Comparison of ENCODE assay signal across 8 cellular contexts in genomic region chr14:24274101-24274543, GRCh38. TPM values are rescaled to one million over a fixed set of nuclear protein-coding genes. Genes with fewer than 3 reads are reported as not detected.
A peak's percentile ranks its signal among the peaks of the same experiment; 100 is the strongest.
DNase-seq lines count a peak whose midpoint lies in the region; ATAC-seq, FAIRE-seq and TF ChIP-seq lines count a peak whose summit lies in the region.

No MANE protein-coding gene starts in this region.

- H3K27me3 ChIP-seq in GM23338 (ENCODE audit: insufficient read depth) (no peaks in the 10 kb centered on the region), spleen (replicated peaks in 1 of 7) (no peaks in the 10 kb centered on the region)

- H3K27me3 Mint-ChIP-seq in GM23338 (ENCODE audit: insufficient read depth, low read depth, poor library complexity) (peaks cover 8% of the 10 kb centered on the region), osteocyte (ENCODE audit: unreplicated experiment) (no peaks in the 10 kb centered on the region)

- H3K9me3 Mint-ChIP-seq in GM23338 (no peaks in the 10 kb centered on the region; the same call in 2 of the 3 replicates), osteocyte (ENCODE audit: unreplicated experiment) (no peaks in the 10 kb centered on the region)

- intact Hi-C loops in spleen (cut with DNase I; ENCODE audit: low total_unique reads) (no loop called here), posterior vena cava (cut with DNase I) (no loop called here)

- TF ChIP-seq POLR2A in spleen (IDR thresholded peaks at IDR 0.05) = no peak

- H3K9me2 ChIP-seq in GM23338 (ENCODE audit: insufficient read depth) = no peaks in the 10 kb centered on the region

- H3K4me1 ChIP-seq in GM23338 (ENCODE audit: insufficient read depth) = peaks cover 16% of the 10 kb centered on the region
- H3K4me1 ChIP-seq in spleen = peaks cover 16 to 95% (median 78%) of the 10 kb centered on the region in 6 donors

- WGBS in spleen, 5 donors = 33 to 67% (median 39%) methylated on average over 3 of the region's 3 CpGs

- no peaks in the 10 kb centered on the region; the same call in 1 of the 2 replicates for H4K20me1 ChIP-seq in GM23338 (replicated peaks; ENCODE audit: insufficient read depth)

- DNase-seq in GM23338 (ENCODE audit: low spot score) = peak; percentile 21
- DNase-seq in NCI-H226 = peak; percentile 98
- peak; percentile 27 for DNase-seq in activated T-helper 9 cell treated with anti-CD3 and anti-CD28 coated beads, Interleukin-2, amount 50 U/mL, for 16 hours (ENCODE audit: low read depth)
- DNase-seq in spleen = no peak
- no peak for DNase-seq in osteocyte (ENCODE audit: extremely low spot score, unreplicated experiment)
- DNase-seq in frontal cortex (ENCODE audit: low spot score in 2 of 2) = no peak
- no peak for DNase-seq in posterior vena cava (ENCODE audit: low spot score)

- H3K27ac Mint-ChIP-seq in GM23338 = peak overlapping the region; percentile 39
- no peak overlapping the region for H3K27ac Mint-ChIP-seq in osteocyte (ENCODE audit: unreplicated experiment)

- H3K36me3 Mint-ChIP-seq in GM23338 (ENCODE audit: low read depth) (no peaks in the 10 kb centered on the region; the same call in 2 of the 3 replicates), osteocyte (ENCODE audit: unreplicated experiment) (no peaks in the 10 kb centered on the region)

- no peak overlapping the region for H3K4me3 Mint-ChIP-seq in GM23338
- H3K4me3 Mint-ChIP-seq in osteocyte (ENCODE audit: unreplicated experiment) = no peak overlapping the region

- H3K4me3 ChIP-seq in GM23338 (no peak overlapping the region), spleen (no peak overlapping the region)

- FAIRE-seq in frontal cortex (lab: Jason Lieb, UNC) = no peak

- no peak overlapping the region for H2AFZ ChIP-seq in GM23338

- no peaks in the 10 kb centered on the region; the same call in 1 of the 2 replicates for H3K79me2 ChIP-seq in GM23338 (replicated peaks; ENCODE audit: insufficient read depth)

- no peaks in the 10 kb centered on the region for H3K36me3 ChIP-seq in GM23338 (ENCODE audit: insufficient read depth)
- peaks cover 0 to 11% (median 4%) of the 10 kb centered on the region in 6 donors for H3K36me3 ChIP-seq in spleen

- ATAC-seq in GM18502 (IDR thresholded peaks at IDR 0.05; ENCODE audit: poor library complexity, unreplicated experiment) = peak; percentile 50
- ATAC-seq in GM23338 = no peak

- no peak overlapping the region for H3K4me2 ChIP-seq in GM23338

- no peaks in the 10 kb centered on the region for H3K9me3 ChIP-seq in spleen

- H3K27ac ChIP-seq in GM23338 (ENCODE audit: low read depth) (no peak overlapping the region; the same call in 1 of the 2 replicates), spleen (peak overlapping the region in 7 of 8 donors; percentile 58 to 100 (median 95))

- TF ChIP-seq CTCF in GM23338 (conservative IDR thresholded peaks at IDR 0.05; ENCODE audit: low read depth in 2 of 2) = no peak
- no peak for TF ChIP-seq CTCF in spleen (IDR thresholded peaks at IDR 0.05 in 8 of 11, conservative IDR thresholded peaks at IDR 0.05 in 3 of 11)
- no peak for TF ChIP-seq CTCF in osteocyte (IDR thresholded peaks at IDR 0.05)

- H3K4me1 Mint-ChIP-seq in GM23338 (peaks cover 22% of the 10 kb centered on the region), osteocyte (ENCODE audit: unreplicated experiment) (peaks cover 14% of the 10 kb centered on the region)

- H3F3A ChIP-seq in GM23338 (replicated peaks; ENCODE audit: low read depth) = peaks cover 11% of the 10 kb centered on the region; the same call in 1 of the 2 replicates

TF ChIP-seq in GM23338, 12 proteins besides CTCF, POLR2A, EP300 and RAD21 (continues in another document):
- TF ChIP-seq EZH2 (IDR thresholded peaks at IDR 0.05; ENCODE audit: low read depth, unreplicated experiment) (no peak), STAT1 (IDR thresholded peaks at IDR 0.05; ENCODE audit: unreplicated experiment) (no peak), REST (IDR thresholded peaks at IDR 0.05; ENCODE audit: unreplicated experiment) (no peak), ZNF114 (CRISPR knock-in tag; IDR thresholded peaks at IDR 0.05) (no peak), JUNB (IDR thresholded peaks at IDR 0.05; ENCODE audit: unreplicated experiment) (no peak), EZH2phosphoT487 (IDR thresholded peaks at IDR 0.05; ENCODE audit: unreplicated experiment) (no peak), ZNF331 (CRISPR knock-in tag; IDR thresholded peaks at IDR 0.05; ENCODE audit: low read depth) (no peak), POLR2AphosphoS5 (IDR thresholded peaks at IDR 0.05; ENCODE audit: low read depth) (no peak)

RNA-seq across cellular contexts. Expression of gene RABGGTA, which starts 2.7 kb away (rescaled TPM):
- 18.8 and 20.7 TPM in 2 replicates for total RNA-seq in GM23338 (2014; rRNA removed; shearing (Covaris generic))
- polyA plus RNA-seq in GM23338 (2016; fragmentation: Nextera tagmentation; extraction: Ambion mirVana) (17.6 and 25.2 TPM in 2 replicates), spleen (10 to 100 TPM; 22.5 to 46.7 (median 41.4) TPM)
- total RNA-seq in spleen (10 to 100 TPM; 41.7 to 63.0 (median 48.6) TPM), osteocyte (26.1 and 30.8 TPM in 2 replicates), frontal cortex (25.7 TPM), posterior vena cava (10 to 100 TPM; 14.5 to 17.3 TPM)

RNA-seq across cellular contexts. Expression of gene TGM1, which starts 11.1 kb away (rescaled TPM):
- 0.39 and 0.63 TPM in 2 replicates for total RNA-seq in GM23338 (2014; rRNA removed; shearing (Covaris generic))
- polyA plus RNA-seq in GM23338 (2016; fragmentation: Nextera tagmentation; extraction: Ambion mirVana) (0.31 and 0.42 TPM in 2 replicates), spleen (1 to 10 TPM; 1.7 to 3.5 (median 2.3) TPM)
- total RNA-seq in spleen (1 to 10 TPM; 1.4 to 4.8 (median 2.8) TPM), osteocyte (2.1 and 2.3 TPM in 2 replicates), frontal cortex (0.82 TPM), posterior vena cava (1 to 10 TPM in 1 of 2 donors, under 1 TPM in 1; 0.14 to 1.7 TPM)

RNA-seq across cellular contexts. Expression of gene DHRS1, which starts 25.5 kb away (rescaled TPM):
- total RNA-seq in GM23338 (2014; rRNA removed; shearing (Covaris generic)) = 15.4 and 22.7 TPM in 2 replicates
- 15.0 and 15.4 TPM in 2 replicates for polyA plus RNA-seq in GM23338 (2016; fragmentation: Nextera tagmentation; extraction: Ambion mirVana)
- 10 to 100 TPM; 29.9 to 56.1 (median 34.0) TPM for total RNA-seq in spleen
- polyA plus RNA-seq in spleen = 10 to 100 TPM; 22.0 to 38.2 (median 30.3) TPM
- 24.6 and 27.0 TPM in 2 replicates for total RNA-seq in osteocyte
- 8.2 TPM for total RNA-seq in frontal cortex
- total RNA-seq in posterior vena cava = 10 to 100 TPM; 14.0 to 17.9 TPM

RNA-seq across cellular contexts. Expression of gene NOP9, which starts 25.5 kb away (rescaled TPM):
- total RNA-seq in GM23338 (2014; rRNA removed; shearing (Covaris generic)) = 32.4 and 32.8 TPM in 2 replicates
- polyA plus RNA-seq in GM23338 (2016; fragmentation: Nextera tagmentation; extraction: Ambion mirVana) (7.9 and 8.2 TPM in 2 replicates), spleen (10 to 100 TPM in 1 of 3 donors, 1 to 10 TPM in 2; 4.5 to 12.1 (median 5.2) TPM)
- total RNA-seq in spleen (10 to 100 TPM; 16.8 to 26.9 (median 22.9) TPM), osteocyte (27.8 and 28.2 TPM in 2 replicates), frontal cortex (22.8 TPM), posterior vena cava (10 to 100 TPM; 19.2 to 20.9 TPM)

RNA-seq across cellular contexts. Expression of gene TINF2, which starts 31.7 kb away (rescaled TPM):
- 24.6 and 36.0 TPM in 2 replicates for total RNA-seq in GM23338 (2014; rRNA removed; shearing (Covaris generic))
- polyA plus RNA-seq in GM23338 (2016; fragmentation: Nextera tagmentation; extraction: Ambion mirVana) (22.0 and 24.1 TPM in 2 replicates), spleen (10 to 100 TPM; 55.7 to 60.8 (median 57.4) TPM)
- total RNA-seq in spleen (100 to 1,000 TPM in 3 of 7 donors, 10 to 100 TPM in 4; 61.8 to 121 (median 99.5) TPM), osteocyte (69.2 and 75.7 TPM in 2 replicates), frontal cortex (42.4 TPM), posterior vena cava (10 to 100 TPM; 77.8 to 85.1 TPM)

Comparison
In these comparisons a context has a peak if more than half of its experiments do, and no peak if none do; other contexts are left out.
1. DNase-seq: peak in GM23338 (single experiment), NCI-H226 (single experiment) and activated T-helper 9 cell treated with anti-CD3 and anti-CD28 coated beads, Interleukin-2, amount 50 U/mL, for 16 hours (single experiment); none in spleen (single experiment), osteocyte (single experiment), frontal cortex (0 of 2) and posterior vena cava (single experiment).